ENCODE assay signal across 20 cellular contexts in genomic region chr5:145536133-145536532, GRCh38.
"Had no signal": no experiment of that assay in that cellular context is flagged by ENCODE, and none has a peak within 500 bp of the region (broad histone marks: within the 10 kb centered on the region; RNA-seq: fewer than 3 reads in every experiment).

No MANE protein-coding gene starts in this region.

- H3K27me3 ChIP-seq: gastroesophageal sphincter, left lung, tibial artery had no signal

- H3K27ac ChIP-seq: gastroesophageal sphincter, left lung, VCaP had no signal

- DNase-seq: activated CD4-positive, alpha-beta T cell treated with anti-CD3 and anti-CD28 coated beads for 1 hour; activated CD4-positive, alpha-beta T cell treated with anti-CD3 and anti-CD28 coated beads, Interleukin-2, amount 50 U/mL, for 48 hours; activated CD8-positive, alpha-beta memory T cell treated with anti-CD3 and anti-CD28 coated beads, Interleukin-2, amount 10 ng/mL, durations not matched to agents 7 days and 5 days; activated naive CD4-positive, alpha-beta T cell treated with anti-CD3 and anti-CD28 coated beads, Interleukin-2, amount 10 ng/mL, durations not matched to agents 7 days and 5 days; activated T-cell treated with anti-CD3 and anti-CD28 coated beads, Interleukin-2, amount 50 U/mL, for 1 hour; amniotic stem cell; effector memory CD4-positive, alpha-beta T cell; left lung; mammary epithelial cell; posterior cingulate gyrus; stimulated activated CD4-positive, alpha-beta T cell treated with anti-CD3 and anti-CD28 coated beads, Interleukin-15, amount 100 ng/mL, for 24 hours; stimulated activated CD4-positive, alpha-beta T cell treated with anti-CD3 and anti-CD28 coated beads, Interleukin-4, amount 100 ng/mL, for 1 hour; stimulated activated naive B cell treated with anti-CD40 and anti-IgM and Interleukin-4, amounts not matched to agents 10 μg/mL and 1 μg/mL and 100 μg/mL, for 72 hours; tibial artery had no signal

- H3K36me3 ChIP-seq: gastroesophageal sphincter, left lung, tibial artery had no signal

- H3K36me3 Mint-ChIP-seq: activated CD8-positive, alpha-beta memory T cell treated with anti-CD3 and anti-CD28 coated beads, Interleukin-2, amount 10 ng/mL, durations not matched to agents 7 days and 5 days; activated naive CD4-positive, alpha-beta T cell treated with anti-CD3 and anti-CD28 coated beads, Interleukin-2, amount 10 ng/mL, durations not matched to agents 7 days and 5 days; brain; stimulated activated naive B cell treated with anti-CD40 and anti-IgM and Interleukin-4, amounts not matched to agents 10 μg/mL and 1 μg/mL and 100 μg/mL, for 72 hours had no signal

- H3K27ac Mint-ChIP-seq: activated CD8-positive, alpha-beta memory T cell treated with anti-CD3 and anti-CD28 coated beads, Interleukin-2, amount 10 ng/mL, durations not matched to agents 7 days and 5 days; activated naive CD4-positive, alpha-beta T cell treated with anti-CD3 and anti-CD28 coated beads, Interleukin-2, amount 10 ng/mL, durations not matched to agents 7 days and 5 days; activated T-helper 2 cell treated with anti-CD3 and anti-CD28 coated beads, Interferon-gamma antibody, Interleukin-2, Interleukin-4, amounts not matched to agents 10 μg/mL and 5 μg/mL and 100 μg/mL, durations not matched to agents 14 hours and 24 hours and 36 hours; brain; stimulated activated naive B cell treated with anti-CD40 and anti-IgM and Interleukin-4, amounts not matched to agents 10 μg/mL and 1 μg/mL and 100 μg/mL, for 72 hours had no signal

- H3K9me3 Mint-ChIP-seq: central memory CD8-positive, alpha-beta T cell had no signal

- ATAC-seq: activated CD8-positive, alpha-beta memory T cell treated with anti-CD3 and anti-CD28 coated beads, Interleukin-2, amount 10 ng/mL, durations not matched to agents 7 days and 5 days; gastroesophageal sphincter; left lung; stimulated activated naive B cell treated with anti-CD40 and anti-IgM and Interleukin-4, amounts not matched to agents 10 μg/mL and 1 μg/mL and 100 μg/mL, for 72 hours had no signal

- FAIRE-seq: islet of Langerhans had no signal

- H3K4me3 ChIP-seq: gastroesophageal sphincter, left lung, tibial artery had no signal

- H3K4me1 ChIP-seq: gastroesophageal sphincter, left lung had no signal
